In genomic region chr7:128210036-128210347, GRCh38 we compare ENCODE assay signal across 1 cellular context.
TF ChIP-seq lines count a peak whose summit lies in the region.

No MANE protein-coding gene starts in this region.

TF ChIP-seq in GM23338, 12 proteins besides CTCF, POLR2A, EP300 and RAD21 (continued from another document):
- TF ChIP-seq STAT1 (IDR thresholded peaks at IDR 0.05; ENCODE audit: unreplicated experiment) = no peak
- TF ChIP-seq, protein P1, sequence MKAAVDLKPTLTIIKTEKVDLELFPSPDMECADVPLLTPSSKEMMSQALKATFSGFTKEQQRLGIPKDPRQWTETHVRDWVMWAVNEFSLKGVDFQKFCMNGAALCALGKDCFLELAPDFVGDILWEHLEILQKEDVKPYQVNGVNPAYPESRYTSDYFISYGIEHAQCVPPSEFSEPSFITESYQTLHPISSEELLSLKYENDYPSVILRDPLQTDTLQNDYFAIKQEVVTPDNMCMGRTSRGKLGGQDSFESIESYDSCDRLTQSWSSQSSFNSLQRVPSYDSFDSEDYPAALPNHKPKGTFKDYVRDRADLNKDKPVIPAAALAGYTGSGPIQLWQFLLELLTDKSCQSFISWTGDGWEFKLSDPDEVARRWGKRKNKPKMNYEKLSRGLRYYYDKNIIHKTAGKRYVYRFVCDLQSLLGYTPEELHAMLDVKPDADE (IDR thresholded peaks at IDR 0.05) = no peak
TF ChIP-seq in GM23338: peak in this region for 0.
